19 cellular contexts compared by ENCODE assay signal in genomic region chr13:98221234-98221633, GRCh38. TPM values are rescaled to one million over a fixed set of nuclear protein-coding genes. Genes with fewer than 3 reads are reported as not detected.
A peak's percentile ranks its signal among the peaks of the same experiment; 100 is the strongest.
DNase-seq lines count a peak whose midpoint lies in the region; ATAC-seq and TF ChIP-seq lines count a peak whose summit lies in the region.
"Had no signal": no experiment of that assay in that cellular context is flagged by ENCODE, and none has a peak within 500 bp of the region (broad histone marks: within the 10 kb centered on the region; RNA-seq: fewer than 3 reads in every experiment).

No MANE protein-coding gene starts in this region.

- H2BK20ac ChIP-seq in IMR-90 (ENCODE audit: low read depth, low read length), result peak overlapping the region; percentile 64

- H3K4me3 ChIP-seq in IMR-90 (ENCODE audit: insufficient read depth, low read depth, low read length) (no peak overlapping the region), smooth muscle cell (no peak overlapping the region)
- H3K4me3 ChIP-seq in CD8-positive, alpha-beta memory T cell (ENCODE audit: low read length), result no peak overlapping the region
- H3K4me3 ChIP-seq: colonic mucosa, suprapubic skin had no signal

- DNase-seq in IMR-90, result no peak
- DNase-seq in NCI-H69 (lab: John Stamatoyannopoulos, UW), result peak; percentile 23
- DNase-seq in foreskin melanocyte, result peak; percentile 42
- no peak for DNase-seq in smooth muscle cell (lab: John Stamatoyannopoulos, UW; ENCODE audit: unreplicated experiment)
- no peak for DNase-seq in CD8-positive, alpha-beta memory T cell
- DNase-seq in HFFc6, result no peak
- DNase-seq in activated naive CD4-positive, alpha-beta T cell treated with anti-CD3 and anti-CD28 coated beads, Interleukin-2, amount 10 ng/mL, durations not matched to agents 7 days and 5 days, result no peak
- DNase-seq: activated CD4-positive, alpha-beta T cell treated with anti-CD3 and anti-CD28 coated beads for 48 hours; activated CD8-positive, alpha-beta memory T cell treated with anti-CD3 and anti-CD28 coated beads, Interleukin-2, amount 10 ng/mL, durations not matched to agents 7 days and 5 days; activated naive CD8-positive, alpha-beta T cell treated with anti-CD3 and anti-CD28 coated beads, Interleukin-2, amount 10 ng/mL, durations not matched to agents 7 days and 5 days; brain microvascular endothelial cell; colonic mucosa; COR-L47; retina had no signal

- no peaks in the 10 kb centered on the region for H3K9me3 Mint-ChIP-seq in CD8-positive, alpha-beta memory T cell
- no peaks in the 10 kb centered on the region for H3K9me3 Mint-ChIP-seq in HFFc6
- no peaks in the 10 kb centered on the region for H3K9me3 Mint-ChIP-seq in activated naive CD4-positive, alpha-beta T cell treated with anti-CD3 and anti-CD28 coated beads, Interleukin-2, amount 10 ng/mL, durations not matched to agents 7 days and 5 days
- H3K9me3 Mint-ChIP-seq: activated naive CD8-positive, alpha-beta T cell treated with anti-CD3 and anti-CD28 coated beads, Interleukin-2, amount 10 ng/mL, durations not matched to agents 7 days and 5 days had no signal

- no peak overlapping the region for H2AK9ac ChIP-seq in IMR-90 (replicated peaks; ENCODE audit: low read depth, low read length, poor library complexity)

- H3K9me3 ChIP-seq in IMR-90 (ENCODE audit: control insufficient read depth, insufficient read depth, low read length) (no peaks in the 10 kb centered on the region), smooth muscle cell (replicated peaks; ENCODE audit: low read depth) (no peaks in the 10 kb centered on the region)
- no peaks in the 10 kb centered on the region for H3K9me3 ChIP-seq in CD8-positive, alpha-beta memory T cell (ENCODE audit: low read length)
- H3K9me3 ChIP-seq: colonic mucosa, suprapubic skin had no signal

- H3K4me1 Mint-ChIP-seq in CD8-positive, alpha-beta memory T cell, result no peaks in the 10 kb centered on the region
- peaks cover 47% of the 10 kb centered on the region for H3K4me1 Mint-ChIP-seq in HFFc6 (ENCODE audit: low read depth)
- no peaks in the 10 kb centered on the region for H3K4me1 Mint-ChIP-seq in activated naive CD4-positive, alpha-beta T cell treated with anti-CD3 and anti-CD28 coated beads, Interleukin-2, amount 10 ng/mL, durations not matched to agents 7 days and 5 days
- H3K4me1 Mint-ChIP-seq: activated CD8-positive, alpha-beta memory T cell treated with anti-CD3 and anti-CD28 coated beads, Interleukin-2, amount 10 ng/mL, durations not matched to agents 7 days and 5 days; activated naive CD8-positive, alpha-beta T cell treated with anti-CD3 and anti-CD28 coated beads, Interleukin-2, amount 10 ng/mL, durations not matched to agents 7 days and 5 days had no signal

- H3K18ac ChIP-seq in IMR-90 (ENCODE audit: low read depth, low read length), result peak overlapping the region; percentile 79

- H2BK5ac ChIP-seq in IMR-90 (ENCODE audit: low read depth, low read length, poor library complexity, severe bottlenecking), result peak overlapping the region; percentile 82

- peaks cover 38% of the 10 kb centered on the region for H3K4me1 ChIP-seq in IMR-90 (ENCODE audit: control insufficient read depth, insufficient read depth, low read length)
- peaks cover 13% of the 10 kb centered on the region for H3K4me1 ChIP-seq in smooth muscle cell (ENCODE audit: low read depth)
- H3K4me1 ChIP-seq in CD8-positive, alpha-beta memory T cell (ENCODE audit: insufficient read depth, low read length), result no peaks in the 10 kb centered on the region

- no peak overlapping the region for H3K4me2 ChIP-seq in IMR-90 (ENCODE audit: low read depth, low read length)
- H3K4me2 ChIP-seq in smooth muscle cell, result peak overlapping the region; percentile 45
- H3K4me2 ChIP-seq: KMS-11 had no signal

- intact Hi-C loops in IMR-90 (cut with micrococcal nuclease), result no loop called here

- H3K14ac ChIP-seq in IMR-90 (replicated peaks; ENCODE audit: low read depth, low read length), result peak overlapping the region; percentile 59

- H3K27ac ChIP-seq in IMR-90 (ENCODE audit: insufficient read depth, low read length) (peak overlapping the region; percentile 51; the same call in 1 of the 2 replicates), smooth muscle cell (ENCODE audit: low read depth) (peak overlapping the region; percentile 62)
- no peak overlapping the region for H3K27ac ChIP-seq in CD8-positive, alpha-beta memory T cell (ENCODE audit: low read depth, low read length)
- H3K27ac ChIP-seq: brain microvascular endothelial cell, colonic mucosa, KMS-11, suprapubic skin had no signal

- peaks cover 6% of the 10 kb centered on the region for H3F3A ChIP-seq in smooth muscle cell (ENCODE audit: low read depth)

- no peak overlapping the region for H3K4me3 Mint-ChIP-seq in CD8-positive, alpha-beta memory T cell
- H3K4me3 Mint-ChIP-seq in HFFc6, result no peak overlapping the region
- no peak overlapping the region for H3K4me3 Mint-ChIP-seq in activated naive CD4-positive, alpha-beta T cell treated with anti-CD3 and anti-CD28 coated beads, Interleukin-2, amount 10 ng/mL, durations not matched to agents 7 days and 5 days
- H3K4me3 Mint-ChIP-seq: activated CD8-positive, alpha-beta memory T cell treated with anti-CD3 and anti-CD28 coated beads, Interleukin-2, amount 10 ng/mL, durations not matched to agents 7 days and 5 days; activated naive CD8-positive, alpha-beta T cell treated with anti-CD3 and anti-CD28 coated beads, Interleukin-2, amount 10 ng/mL, durations not matched to agents 7 days and 5 days; neural crest cell had no signal

- POLR2A ChIA-PET in IMR-90 (lab: Charles Lee; ENCODE audit: unreplicated experiment), result no interaction called here
- POLR2A ChIA-PET in CD8-positive, alpha-beta memory T cell (lab: Charles Lee), result no interaction called here

- H3K4ac ChIP-seq in IMR-90 (ENCODE audit: low read depth, low read length), result peak overlapping the region; percentile 77

- H4K20me1 ChIP-seq in IMR-90 (ENCODE audit: insufficient read depth, low read length) (peaks cover 19% of the 10 kb centered on the region; the same call in 1 of the 2 replicates), smooth muscle cell (ENCODE audit: low read depth) (peaks cover 21% of the 10 kb centered on the region)

- peaks cover 62% of the 10 kb centered on the region for H3K79me2 ChIP-seq in smooth muscle cell (ENCODE audit: low read depth)

- peaks cover 0 to 1% (median 0%) of the 10 kb centered on the region in 3 donors for H3K36me3 Mint-ChIP-seq in CD8-positive, alpha-beta memory T cell
- peaks cover 44% of the 10 kb centered on the region for H3K36me3 Mint-ChIP-seq in HFFc6 (ENCODE audit: low read depth)
- no peaks in the 10 kb centered on the region for H3K36me3 Mint-ChIP-seq in activated naive CD4-positive, alpha-beta T cell treated with anti-CD3 and anti-CD28 coated beads, Interleukin-2, amount 10 ng/mL, durations not matched to agents 7 days and 5 days
- H3K36me3 Mint-ChIP-seq: activated CD8-positive, alpha-beta memory T cell treated with anti-CD3 and anti-CD28 coated beads, Interleukin-2, amount 10 ng/mL, durations not matched to agents 7 days and 5 days; activated naive CD8-positive, alpha-beta T cell treated with anti-CD3 and anti-CD28 coated beads, Interleukin-2, amount 10 ng/mL, durations not matched to agents 7 days and 5 days had no signal

- 60% methylated on average over 1 of the region's 6 CpGs; no CpG with 5 or more reads in 1 of the 2 experiments for WGBS in IMR-90 (ENCODE audit: extremely low coverage in 2 of 2, insufficient read length in 1 of 2), 2 experiments
- 92% methylated on average over 6 of the region's 6 CpGs for WGBS in smooth muscle cell (ENCODE audit: low lambda C conversion rate)

- no peak for TF ChIP-seq RAD21 in IMR-90 (IDR thresholded peaks at IDR 0.05; ENCODE audit: low read length)

- peaks cover 53 to 93% of the 10 kb centered on the region in 2 experiments for H3K79me1 ChIP-seq in IMR-90 (ENCODE audit: low read depth in 1 of 2, low read length in 2 of 2)

- in situ Hi-C loops in IMR-90 (cut with MboI; ENCODE audit: low sequenced_read_pairs), result no loop called here

- no TSS peak for BruUV-seq in IMR-90 (replicated peaks; lab: Mats Ljungman, UMichigan)

- no peak overlapping the region for H3K56ac ChIP-seq in IMR-90 (ENCODE audit: extremely low read depth, insufficient read depth, low read length)

- H3K23ac ChIP-seq in IMR-90 (ENCODE audit: low read depth, low read length), result peak overlapping the region; percentile 33; the same call in 1 of the 2 replicates

- dilution Hi-C loops in IMR-90 (cut with HindIII; ENCODE audit: low sequenced_read_pairs, unreplicated experiment), result no loop called here

- ATAC-seq in IMR-90 (ENCODE audit: low read depth) (no peak), HG03571 (IDR thresholded peaks at IDR 0.05; ENCODE audit: unreplicated experiment) (no peak)
- ATAC-seq: activated CD8-positive, alpha-beta memory T cell treated with anti-CD3 and anti-CD28 coated beads, Interleukin-2, amount 10 ng/mL, durations not matched to agents 7 days and 5 days had no signal

- peak overlapping the region; percentile 41 to 71; a peak in 3 of 4 replicates for H4K8ac ChIP-seq in IMR-90 (ENCODE audit: low read depth in 2 of 2, low read length in 2 of 2)

- CTCF ChIA-PET in IMR-90 (lab: Yijun Ruan, JAX), result interaction anchor here (0.6 kb wide), 1 partner anchor 224 kb away, joined by 3 read pairs; no protein-coding TSS in a partner anchor
- CTCF ChIA-PET in CD8-positive, alpha-beta memory T cell (lab: Charles Lee), result no interaction called here
- CTCF ChIA-PET in activated naive CD4-positive, alpha-beta T cell treated with anti-CD3 and anti-CD28 coated beads, Interleukin-2, amount 10 ng/mL, durations not matched to agents 7 days and 5 days (lab: Charles Lee), result no interaction called here

- H4K91ac ChIP-seq in IMR-90 (ENCODE audit: insufficient read depth, low read depth, low read length), result peak overlapping the region; percentile 63; the same call in 1 of the 2 replicates

- H3K9me1 ChIP-seq in IMR-90 (ENCODE audit: insufficient read depth, low read length), result peaks cover 41% of the 10 kb centered on the region

- H3K36me3 ChIP-seq in IMR-90 (ENCODE audit: control insufficient read depth, insufficient read depth, low read length) (peaks cover 23% of the 10 kb centered on the region), smooth muscle cell (ENCODE audit: low read depth) (no peaks in the 10 kb centered on the region)
- no peaks in the 10 kb centered on the region for H3K36me3 ChIP-seq in CD8-positive, alpha-beta memory T cell (ENCODE audit: insufficient read depth, low read length)
- H3K36me3 ChIP-seq: colonic mucosa had no signal

- H2AK5ac ChIP-seq in IMR-90 (ENCODE audit: low read depth, low read length), result peak overlapping the region; percentile 40; the same call in 1 of the 2 replicates

- no peak overlapping the region for H2AFZ ChIP-seq in IMR-90 (replicated peaks; ENCODE audit: low read length, poor library complexity)
- H2AFZ ChIP-seq in smooth muscle cell (ENCODE audit: low read depth), result no peak overlapping the region

- no peak for TF ChIP-seq POLR2A in IMR-90 (IDR thresholded peaks at IDR 0.05; ENCODE audit: low read depth, low read length)

- no peak overlapping the region for H3K27ac Mint-ChIP-seq in CD8-positive, alpha-beta memory T cell
- no peak overlapping the region for H3K27ac Mint-ChIP-seq in HFFc6
- no peak overlapping the region for H3K27ac Mint-ChIP-seq in activated naive CD4-positive, alpha-beta T cell treated with anti-CD3 and anti-CD28 coated beads, Interleukin-2, amount 10 ng/mL, durations not matched to agents 7 days and 5 days
- H3K27ac Mint-ChIP-seq: activated CD8-positive, alpha-beta memory T cell treated with anti-CD3 and anti-CD28 coated beads, Interleukin-2, amount 10 ng/mL, durations not matched to agents 7 days and 5 days; activated naive CD8-positive, alpha-beta T cell treated with anti-CD3 and anti-CD28 coated beads, Interleukin-2, amount 10 ng/mL, durations not matched to agents 7 days and 5 days had no signal

- H3K27me3 Mint-ChIP-seq in CD8-positive, alpha-beta memory T cell, result peaks cover 7 to 28% of the 10 kb centered on the region in 2 donors
- no peaks in the 10 kb centered on the region for H3K27me3 Mint-ChIP-seq in HFFc6 (ENCODE audit: insufficient read depth)
- no peaks in the 10 kb centered on the region for H3K27me3 Mint-ChIP-seq in activated naive CD4-positive, alpha-beta T cell treated with anti-CD3 and anti-CD28 coated beads, Interleukin-2, amount 10 ng/mL, durations not matched to agents 7 days and 5 days

- H2BK120ac ChIP-seq in IMR-90 (ENCODE audit: low read depth, low read length), result peak overlapping the region; percentile 69

- H4K5ac ChIP-seq in IMR-90 (ENCODE audit: low read depth, low read length), result peak overlapping the region; percentile 61

- TF ChIP-seq CTCF in IMR-90 (conservative IDR thresholded peaks at IDR 0.05; ENCODE audit: low read depth, low read length) (no peak), smooth muscle cell (IDR thresholded peaks at IDR 0.05; ENCODE audit: borderline replicate concordance, insufficient read depth, poor library complexity, severe bottlenecking) (no peak), HFFc6 (IDR thresholded peaks at IDR 0.05) (no peak)

- peak overlapping the region; percentile 45; the same call in 1 of the 3 replicates for H2BK15ac ChIP-seq in IMR-90 (ENCODE audit: low read depth, low read length)

- H3K27me3 ChIP-seq in IMR-90 (ENCODE audit: control insufficient read depth, insufficient read depth, low read length) (no peaks in the 10 kb centered on the region), smooth muscle cell (ENCODE audit: low read depth) (no peaks in the 10 kb centered on the region)
- no peaks in the 10 kb centered on the region for H3K27me3 ChIP-seq in CD8-positive, alpha-beta memory T cell (ENCODE audit: insufficient read depth, low read length, poor library complexity, severe bottlenecking)
- H3K27me3 ChIP-seq: brain microvascular endothelial cell, colonic mucosa, suprapubic skin had no signal

- H3K9ac ChIP-seq in IMR-90 (ENCODE audit: low read depth, low read length) (no peak overlapping the region), smooth muscle cell (ENCODE audit: low read depth) (peak overlapping the region; percentile 6)
- H3K9ac ChIP-seq: KMS-11 had no signal

RNA-seq across cellular contexts. Expression of gene RNF113B, which starts 44.2 kb away (rescaled TPM):
- total RNA-seq in IMR-90 (2012; rRNA removed) (not detected in 2 replicates), smooth muscle cell (not detected in 2 replicates)
- polyA plus RNA-seq in IMR-90 (2012; rRNA removed) (not detected in 2 replicates), smooth muscle cell (0.38 TPM in 1 of 2 replicates, not detected in the other)
- not detected in 2 replicates for polyA plus RNA-seq in IMR-90 (2012; cell fraction: cytosol; rRNA removed)
- not detected in 2 replicates for polyA plus RNA-seq in IMR-90 (2012; cell fraction: nucleus; rRNA removed; ENCODE audit: low replicate concordance)
- not detected for total RNA-seq in CD8-positive, alpha-beta memory T cell
- not detected for polyA plus RNA-seq in CD8-positive, alpha-beta memory T cell
- total RNA-seq in HFFc6 (2021; fragmentation: NEBNext Ultra II Directional; extraction: Animal tissue kit (Norgen Biotek cat#: 25700)), result not detected
- total RNA-seq: activated CD8-positive, alpha-beta memory T cell treated with anti-CD3 and anti-CD28 coated beads, Interleukin-2, amount 10 ng/mL, durations not matched to agents 7 days and 5 days; activated naive CD8-positive, alpha-beta T cell treated with anti-CD3 and anti-CD28 coated beads, Interleukin-2, amount 10 ng/mL, durations not matched to agents 7 days and 5 days; colonic mucosa; kidney epithelial cell; neural crest cell; suprapubic skin had no signal

Comparison
In these comparisons a context has a peak if more than half of its experiments do, and no peak if none do; other contexts are left out.
1. DNase-seq: peak in NCI-H69 (single experiment) and foreskin melanocyte (single experiment); none in IMR-90 (single experiment), smooth muscle cell (single experiment), CD8-positive, alpha-beta memory T cell (0 of 5), HFFc6 (single experiment) and activated naive CD4-positive, alpha-beta T cell treated with anti-CD3 and anti-CD28 coated beads, Interleukin-2, amount 10 ng/mL, durations not matched to agents 7 days and 5 days (single experiment).